ENCODE assay signal across 19 cellular contexts in genomic region chrX:68090266-68090665, GRCh38.
DNase-seq lines count a peak whose midpoint lies in the region; ATAC-seq and TF ChIP-seq lines count a peak whose summit lies in the region.
"Had no signal": no experiment of that assay in that cellular context is flagged by ENCODE, and none has a peak within 500 bp of the region (broad histone marks: within the 10 kb centered on the region; RNA-seq: fewer than 3 reads in every experiment).

No MANE protein-coding gene starts in this region.

- H3K79me1 ChIP-seq in neuronal stem cell (ENCODE audit: low read depth, low read length) = no peaks in the 10 kb centered on the region

- no peak overlapping the region for H4K8ac ChIP-seq in neuronal stem cell (ENCODE audit: low read depth, low read length)

- no peak overlapping the region for H3K4ac ChIP-seq in neuronal stem cell (ENCODE audit: low read length)

- H3K27ac ChIP-seq in GM23338 (ENCODE audit: low read depth) = no peak overlapping the region
- H3K27ac ChIP-seq in PC-3 (ENCODE audit: low read length) = no peak overlapping the region
- H3K27ac ChIP-seq in neuronal stem cell (replicated peaks; ENCODE audit: low read length) = no peak overlapping the region
- H3K27ac ChIP-seq: esophagus squamous epithelium, right lobe of liver had no signal

- H2AK5ac ChIP-seq in neuronal stem cell (ENCODE audit: low read depth, low read length) = no peak overlapping the region

- no peak overlapping the region for H2BK5ac ChIP-seq in neuronal stem cell (ENCODE audit: low read length)

- H3K9me2 ChIP-seq in GM23338 (ENCODE audit: insufficient read depth) (no peaks in the 10 kb centered on the region), PC-3 (replicated peaks; ENCODE audit: low read length) (no peaks in the 10 kb centered on the region)

- no peaks in the 10 kb centered on the region for H3K36me3 Mint-ChIP-seq in GM23338 (ENCODE audit: low read depth)
- H3K36me3 Mint-ChIP-seq: stimulated activated naive B cell treated with anti-CD40 and anti-IgM and Interleukin-4, amounts not matched to agents 10 μg/mL and 1 μg/mL and 100 μg/mL, for 72 hours had no signal

- H2BK15ac ChIP-seq in neuronal stem cell (ENCODE audit: low read length) = no peak overlapping the region

- H3K4me1 ChIP-seq in GM23338 (ENCODE audit: insufficient read depth) = no peaks in the 10 kb centered on the region
- no peaks in the 10 kb centered on the region for H3K4me1 ChIP-seq in PC-3 (ENCODE audit: insufficient read depth, low read length)
- no peaks in the 10 kb centered on the region for H3K4me1 ChIP-seq in neuronal stem cell (ENCODE audit: control insufficient read depth in 2 of 2, insufficient read depth in 1 of 2, low read depth in 1 of 2, low read length in 2 of 2)
- H3K4me1 ChIP-seq: esophagus squamous epithelium, right lobe of liver had no signal

- H3K14ac ChIP-seq in neuronal stem cell (ENCODE audit: low read length) = no peak overlapping the region

- H3K27me3 ChIP-seq in GM23338 (ENCODE audit: insufficient read depth) (no peaks in the 10 kb centered on the region), PC-3 (ENCODE audit: low read length) (no peaks in the 10 kb centered on the region), neuronal stem cell (ENCODE audit: control insufficient read depth in 3 of 3, insufficient read depth in 3 of 3, low read depth in 1 of 3, low read length in 3 of 3) (no peaks in the 10 kb centered on the region)
- H3K27me3 ChIP-seq: esophagus squamous epithelium, right lobe of liver had no signal

- no peak overlapping the region for H3K4me3 ChIP-seq in GM23338
- H3K4me3 ChIP-seq in PC-3 (ENCODE audit: low read length) = no peak overlapping the region
- H3K4me3 ChIP-seq in fibroblast of mammary gland (ENCODE audit: control insufficient read depth, low read depth, low read length) = no peak overlapping the region
- H3K4me3 ChIP-seq in neuronal stem cell (ENCODE audit: low read length in 2 of 2) = no peak overlapping the region
- H3K4me3 ChIP-seq: esophagus squamous epithelium, right lobe of liver had no signal

- no peaks in the 10 kb centered on the region for H3F3A ChIP-seq in GM23338 (replicated peaks; ENCODE audit: low read depth)
- no peaks in the 10 kb centered on the region for H3F3A ChIP-seq in PC-3 (ENCODE audit: low read length, unreplicated experiment)

- POLR2A ChIA-PET in PC-3 (lab: Charles Lee; ENCODE audit: unreplicated experiment) = no interaction called here

- H2BK120ac ChIP-seq in neuronal stem cell (ENCODE audit: low read depth, low read length) = no peak overlapping the region

- no peak overlapping the region for H3K18ac ChIP-seq in neuronal stem cell (ENCODE audit: low read length)

- H3K79me2 ChIP-seq in GM23338 (replicated peaks; ENCODE audit: insufficient read depth) (no peaks in the 10 kb centered on the region), PC-3 (ENCODE audit: low read length) (no peaks in the 10 kb centered on the region)

- H3K23ac ChIP-seq in neuronal stem cell (ENCODE audit: low read depth, low read length, poor library complexity) = no peak overlapping the region

- no peak overlapping the region for H4K91ac ChIP-seq in neuronal stem cell (ENCODE audit: low read depth, low read length, poor library complexity)

- H3K27ac Mint-ChIP-seq in GM23338 = no peak overlapping the region
- H3K27ac Mint-ChIP-seq: stimulated activated naive B cell treated with anti-CD40 and anti-IgM and Interleukin-4, amounts not matched to agents 10 μg/mL and 1 μg/mL and 100 μg/mL, for 72 hours had no signal

- no peak overlapping the region for H3K4me3 Mint-ChIP-seq in GM23338
- H3K4me3 Mint-ChIP-seq: central memory CD8-positive, alpha-beta T cell; stimulated activated naive B cell treated with anti-CD40 and anti-IgM and Interleukin-4, amounts not matched to agents 10 μg/mL and 1 μg/mL and 100 μg/mL, for 72 hours had no signal

- H3K9me3 Mint-ChIP-seq in GM23338 = no peaks in the 10 kb centered on the region
- H3K9me3 Mint-ChIP-seq: central memory CD8-positive, alpha-beta T cell; stimulated activated naive B cell treated with anti-CD40 and anti-IgM and Interleukin-4, amounts not matched to agents 10 μg/mL and 1 μg/mL and 100 μg/mL, for 72 hours had no signal

- no peaks in the 10 kb centered on the region for H3K4me1 Mint-ChIP-seq in GM23338
- H3K4me1 Mint-ChIP-seq: central memory CD8-positive, alpha-beta T cell; stimulated activated naive B cell treated with anti-CD40 and anti-IgM and Interleukin-4, amounts not matched to agents 10 μg/mL and 1 μg/mL and 100 μg/mL, for 72 hours had no signal

- H3K9ac ChIP-seq in PC-3 (ENCODE audit: low read length) (no peak overlapping the region), neuronal stem cell (ENCODE audit: low read depth, low read length, poor library complexity) (no peak overlapping the region)

- no TSS peak for BruUV-seq in PC-3 (replicated peaks; lab: Mats Ljungman, UMichigan)

- H3K9me3 ChIP-seq in PC-3 (ENCODE audit: low read length) (no peaks in the 10 kb centered on the region), neuronal stem cell (replicated peaks in 1 of 2; ENCODE audit: control insufficient read depth in 2 of 2, insufficient read depth in 1 of 2, low read depth in 1 of 2, low read length in 2 of 2) (no peaks in the 10 kb centered on the region)
- H3K9me3 ChIP-seq: esophagus squamous epithelium, right lobe of liver had no signal

- H3K36me3 ChIP-seq in GM23338 (ENCODE audit: insufficient read depth) = no peaks in the 10 kb centered on the region
- no peaks in the 10 kb centered on the region for H3K36me3 ChIP-seq in PC-3 (ENCODE audit: low read depth, low read length)
- H3K36me3 ChIP-seq in neuronal stem cell (replicated peaks in 1 of 2; ENCODE audit: control insufficient read depth in 2 of 2, insufficient read depth in 2 of 2, low read length in 2 of 2) = no peaks in the 10 kb centered on the region
- H3K36me3 ChIP-seq: right lobe of liver had no signal

- TF ChIP-seq CTCF in GM23338 (conservative IDR thresholded peaks at IDR 0.05; ENCODE audit: low read depth in 2 of 2) (peak; percentile 20 to 50), PC-3 (conservative IDR thresholded peaks at IDR 0.05; ENCODE audit: low read depth, low read length) (0 out of 2 replicates have a peak, but pooled peaks have one; percentile 13), fibroblast of mammary gland (conservative IDR thresholded peaks at IDR 0.05; ENCODE audit: control insufficient read depth, insufficient read depth, low read depth, low read length) (no peak)

- intact Hi-C loops in PC-3 (cut with micrococcal nuclease) = no loop called here

- in situ Hi-C loops in ACHN (cut with HindIII; ENCODE audit: low pct_ligation_motif_present, low pct_unique_long_range_greater_than_20kb, low sequenced_read_pairs) = no loop called here

- H4K20me1 ChIP-seq in GM23338 (replicated peaks; ENCODE audit: insufficient read depth) (no peaks in the 10 kb centered on the region), PC-3 (ENCODE audit: low read length) (no peaks in the 10 kb centered on the region)

- no peak overlapping the region for H2BK12ac ChIP-seq in neuronal stem cell (ENCODE audit: low read length)

- DNase-seq in ACHN (peak; percentile 0), GM23338 (ENCODE audit: low spot score) (peak; percentile 16), PC-3 (no peak), fibroblast of mammary gland (ENCODE audit: low read depth) (peak; percentile 15), neuronal stem cell (ENCODE audit: low spot score) (no peak), iPS-NIHi7 (ENCODE audit: extremely low spot score) (no peak)
- DNase-seq: activated CD4-positive, alpha-beta T cell treated with anti-CD3 and anti-CD28 coated beads, Interleukin-2, amount 50 U/mL, for 1 hour; activated CD8-positive, alpha-beta memory T cell treated with anti-CD3 and anti-CD28 coated beads, Interleukin-2, amount 50 U/mL, for 48 hours; activated gamma-delta T cell treated with Interleukin-2 at 50 U/mL for 16 hours; AML-193; EL; esophagus squamous epithelium; NCI-H187; nucleus accumbens; right lobe of liver; stimulated activated naive B cell treated with anti-CD40 and anti-IgM and Interleukin-4, amounts not matched to agents 10 μg/mL and 1 μg/mL and 100 μg/mL, for 72 hours had no signal

- ATAC-seq in GM23338 (no peak), PC-3 (no peak), HG03159 (IDR thresholded peaks at IDR 0.05; ENCODE audit: unreplicated experiment) (no peak), HG03571 (IDR thresholded peaks at IDR 0.05; ENCODE audit: unreplicated experiment) (no peak)
- ATAC-seq: right lobe of liver; stimulated activated naive B cell treated with anti-CD40 and anti-IgM and Interleukin-4, amounts not matched to agents 10 μg/mL and 1 μg/mL and 100 μg/mL, for 72 hours had no signal

- H3K4me2 ChIP-seq in GM23338 (no peak overlapping the region), PC-3 (ENCODE audit: low read length) (no peak overlapping the region), neuronal stem cell (ENCODE audit: insufficient read depth, low read length, poor library complexity, severe bottlenecking) (no peak overlapping the region)

- H2AFZ ChIP-seq in GM23338 (no peak overlapping the region), PC-3 (ENCODE audit: low read length) (no peak overlapping the region), neuronal stem cell (ENCODE audit: low read length) (no peak overlapping the region)

- WGBS in neuronal stem cell (ENCODE audit: extremely low coverage in 2 of 2, insufficient read length in 2 of 2, insufficient replicate concordance in 1 of 2), 2 donors = no CpG with 5 or more reads among the region's 1 CpG

- H3K27me3 Mint-ChIP-seq in GM23338 (ENCODE audit: insufficient read depth, low read depth, poor library complexity) = no peaks in the 10 kb centered on the region
- H3K27me3 Mint-ChIP-seq: stimulated activated naive B cell treated with anti-CD40 and anti-IgM and Interleukin-4, amounts not matched to agents 10 μg/mL and 1 μg/mL and 100 μg/mL, for 72 hours had no signal

- CTCF ChIA-PET in PC-3 (lab: Charles Lee) = no interaction called here

Comparison
In these comparisons a context has a peak if more than half of its experiments do, and no peak if none do; other contexts are left out.
1. DNase-seq: peak in ACHN (single experiment), GM23338 (single experiment) and fibroblast of mammary gland (single experiment); none in PC-3 (single experiment), neuronal stem cell (single experiment) and iPS-NIHi7 (single experiment).